In genomic region chr14:102883028-102883953, GRCh38 we compare ENCODE assay signal across 24 cellular contexts. TPM values are rescaled to one million over a fixed set of nuclear protein-coding genes. Genes with fewer than 3 reads are reported as not detected.
DNase-seq lines count a peak whose midpoint lies in the region; ATAC-seq and TF ChIP-seq lines count a peak whose summit lies in the region.
"Had no signal": no experiment of that assay in that cellular context is flagged by ENCODE, and none has a peak within 500 bp of the region (broad histone marks: within the 10 kb centered on the region; RNA-seq: fewer than 3 reads in every experiment).

No MANE protein-coding gene starts in this region.

- peaks cover 6% of the 10 kb centered on the region for H3K36me3 Mint-ChIP-seq in type B pancreatic cell

- no peaks in the 10 kb centered on the region for H3K27me3 ChIP-seq in right cardiac atrium (ENCODE audit: control insufficient read depth, insufficient read depth)
- H3K27me3 ChIP-seq: pancreas, right lobe of liver had no signal

- H3K27me3 Mint-ChIP-seq in type B pancreatic cell = no peaks in the 10 kb centered on the region
- H3K27me3 Mint-ChIP-seq: dendritic cell treated with granulocyte-macrophage colony-stimulating factor and Interleukin-4, amounts not matched to agents 40 ng/mL and 50 ng/mL, for 4 days; naive thymus-derived CD8-positive, alpha-beta T cell; stimulated activated naive B cell treated with anti-CD40 and anti-IgM and Interleukin-4, amounts not matched to agents 10 μg/mL and 1 μg/mL and 100 μg/mL, for 72 hours had no signal

- no peak for DNase-seq in activated CD4-positive, CD25-positive, alpha-beta regulatory T cell treated with anti-CD3 and anti-CD28 coated beads, Interleukin-2, amount 50 U/mL, for 72 hours
- DNase-seq in stimulated activated CD4-positive, alpha-beta T cell treated with anti-CD3 and anti-CD28 coated beads, Interleukin-15, amount 100 ng/mL, for 24 hours = peak; percentile 29
- no peak for DNase-seq in stimulated activated CD4-positive, alpha-beta T cell treated with anti-CD3 and anti-CD28 coated beads, Interleukin-2, amount 100 ng/mL, for 24 hours
- DNase-seq in left colon (no peak), type B pancreatic cell (ENCODE audit: extremely low spot score, unreplicated experiment) (no peak), KBM-7 (no peak), right cardiac atrium (no peak)
- DNase-seq: activated effector memory CD4-positive, alpha-beta T cell treated with Interleukin-2 at 50 U/mL for 16 hours; anterior cingulate cortex; caudate nucleus; GF-D8; IMR-90; kidney glomerular epithelial cell; naive thymus-derived CD8-positive, alpha-beta T cell; NCI-H2107; pancreas; right lobe of liver; SIG-M5; stimulated activated naive B cell treated with anti-CD40 and anti-IgM and Interleukin-4, amounts not matched to agents 10 μg/mL and 1 μg/mL and 100 μg/mL, for 72 hours had no signal

- H3K4me3 Mint-ChIP-seq in type B pancreatic cell = no peak overlapping the region
- H3K4me3 Mint-ChIP-seq: dendritic cell treated with granulocyte-macrophage colony-stimulating factor and Interleukin-4, amounts not matched to agents 40 ng/mL and 50 ng/mL, for 4 days; naive thymus-derived CD8-positive, alpha-beta T cell; stimulated activated naive B cell treated with anti-CD40 and anti-IgM and Interleukin-4, amounts not matched to agents 10 μg/mL and 1 μg/mL and 100 μg/mL, for 72 hours had no signal

- in situ Hi-C loops in KBM-7 (cut with MboI; ENCODE audit: low pct_unique_long_range_greater_than_20kb, low sequenced_read_pairs) = no loop called here

- no peak for TF ChIP-seq CTCF in type B pancreatic cell (conservative IDR thresholded peaks at IDR 0.05)

- H3K27ac ChIP-seq in right cardiac atrium (ENCODE audit: low read length) = no peak overlapping the region
- H3K27ac ChIP-seq: 22Rv1, pancreas, right lobe of liver had no signal

- no peaks in the 10 kb centered on the region for H3K9me3 Mint-ChIP-seq in type B pancreatic cell
- H3K9me3 Mint-ChIP-seq: dendritic cell treated with granulocyte-macrophage colony-stimulating factor and Interleukin-4, amounts not matched to agents 40 ng/mL and 50 ng/mL, for 4 days; naive thymus-derived CD8-positive, alpha-beta T cell; stimulated activated naive B cell treated with anti-CD40 and anti-IgM and Interleukin-4, amounts not matched to agents 10 μg/mL and 1 μg/mL and 100 μg/mL, for 72 hours had no signal

- H3K27ac Mint-ChIP-seq in type B pancreatic cell = peak overlapping the region; percentile 52
- H3K27ac Mint-ChIP-seq: dendritic cell treated with granulocyte-macrophage colony-stimulating factor and Interleukin-4, amounts not matched to agents 40 ng/mL and 50 ng/mL, for 4 days had no signal

- intact Hi-C loops in left colon (cut with DNase I, micrococcal nuclease) (no loop called here), right cardiac atrium (cut with DNase I) (no loop called here)

- peak; percentile 71 to 79 for ATAC-seq in activated CD4-positive, CD25-positive, alpha-beta regulatory T cell treated with anti-CD3 and anti-CD28 coated beads, Interleukin-2, amount 50 U/mL, for 24 hours
- peak; percentile 62 for ATAC-seq in left colon
- ATAC-seq in right cardiac atrium = no peak
- ATAC-seq: naive thymus-derived CD8-positive, alpha-beta T cell; pancreas; right lobe of liver; stimulated activated naive B cell treated with anti-CD40 and anti-IgM and Interleukin-4, amounts not matched to agents 10 μg/mL and 1 μg/mL and 100 μg/mL, for 72 hours had no signal

- no peak overlapping the region for H3K4me3 ChIP-seq in right cardiac atrium (ENCODE audit: low read length)
- H3K4me3 ChIP-seq: HAP-1, pancreas, right lobe of liver had no signal

- no peaks in the 10 kb centered on the region for H3K9me3 ChIP-seq in right cardiac atrium (ENCODE audit: control insufficient read depth, low read length)
- H3K9me3 ChIP-seq: HAP-1, pancreas, right lobe of liver had no signal

- 96% methylated on average over 19 of the region's 19 CpGs for WGBS in right cardiac atrium

- H3K4me1 Mint-ChIP-seq in type B pancreatic cell (ENCODE audit: unreplicated experiment) = no peaks in the 10 kb centered on the region
- H3K4me1 Mint-ChIP-seq: naive thymus-derived CD8-positive, alpha-beta T cell had no signal

- H3K4me1 ChIP-seq in right cardiac atrium (ENCODE audit: control insufficient read depth, insufficient read depth, low read length) = no peaks in the 10 kb centered on the region
- H3K4me1 ChIP-seq: HAP-1, pancreas had no signal

RNA-seq across cellular contexts. Expression of gene AMN, which starts 39.2 kb away (rescaled TPM):
- 100 to 1,000 TPM; 186 to 331 TPM for total RNA-seq in left colon
- total RNA-seq in type B pancreatic cell (ENCODE audit: low replicate concordance) = 18.3 and 51.7 TPM in 2 replicates
- under 1 TPM in 2 of 4 donors, not detected in 2; 0.37 to 0.58 TPM for total RNA-seq in right cardiac atrium
- 0.48 TPM for polyA plus RNA-seq in right cardiac atrium
- total RNA-seq: M059J had no signal

Comparison
In these comparisons a context has a peak if more than half of its experiments do, and no peak if none do; other contexts are left out.
1. ATAC-seq: peak in activated CD4-positive, CD25-positive, alpha-beta regulatory T cell treated with anti-CD3 and anti-CD28 coated beads, Interleukin-2, amount 50 U/mL, for 24 hours (2 of 2) and left colon (single experiment); none in right cardiac atrium (0 of 2).
2. RNA of gene AMN, which starts 39.2 kb away (total RNA-seq): 186 to 331 TPM in left colon and 18.3 to 51.7 TPM in type B pancreatic cell; 0.37 to 0.58 TPM in right cardiac atrium; every median in the first group is over 10 times any median in the second.